Comparison of ENCODE assay signal across 11 cellular contexts in the genomic region with DNA sequence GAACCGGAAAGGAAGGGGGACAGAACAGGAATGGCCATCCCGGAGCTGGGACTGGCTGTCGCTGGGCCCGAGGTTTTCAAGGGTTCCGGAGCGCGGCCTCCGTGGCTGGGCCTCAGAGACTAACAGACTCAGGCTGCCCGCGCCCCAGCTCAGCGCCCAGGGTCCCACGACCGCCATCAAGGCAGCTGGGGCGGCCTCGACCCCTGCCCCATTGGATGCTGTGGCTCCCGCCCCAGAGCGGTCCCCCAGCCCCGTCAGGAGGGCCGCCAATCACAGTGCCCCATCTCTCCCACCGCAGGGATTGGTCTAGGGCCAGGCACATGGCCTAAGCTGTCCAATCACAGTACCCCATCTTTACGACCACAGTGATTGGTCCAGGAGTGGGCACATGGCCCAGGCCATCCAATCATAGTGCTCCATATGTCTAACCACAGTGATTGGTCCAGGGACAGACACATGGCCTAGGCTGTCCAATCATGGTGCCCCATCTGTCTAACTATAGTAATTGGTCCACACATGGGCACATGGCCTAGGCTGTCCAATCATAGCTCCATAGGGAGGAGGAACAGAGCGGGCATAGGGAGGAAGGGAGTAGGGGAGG.
DNase-seq lines count a peak whose midpoint lies in the region; ATAC-seq, FAIRE-seq and TF ChIP-seq lines count a peak whose summit lies in the region.
"Had no signal": no experiment of that assay in that cellular context is flagged by ENCODE, and none has a peak within 500 bp of the region (broad histone marks: within the 10 kb centered on the region; RNA-seq: fewer than 3 reads in every experiment).

No MANE protein-coding gene starts in this region.

- WGBS in pancreas, 2 donors: 88 to 90% methylated on average over 22 of the region's 22 CpGs

- CTCF ChIA-PET in RWPE1 (lab: Yijun Ruan, JAX): no interaction called here

- H3K4me1 ChIP-seq in pancreas: no peaks in the 10 kb centered on the region

- POLR2A ChIA-PET in RWPE1 (lab: Yijun Ruan, JAX; ENCODE audit: low non-redundant PET): no interaction called here

- intact Hi-C loops in pancreas (cut with DNase I): loop anchor here in 1 of 3 donors (5.0 kb wide), 1 partner anchor 159 kb away; no protein-coding TSS in a partner anchor

- DNase-seq in ELF-1 (ENCODE audit: low read depth, low spot score) (peak; percentile 26), RWPE1 (ENCODE audit: low spot score) (peak; percentile 25), pancreas (peak in 4 of 6 donors; percentile 22 to 56 (median 44)), HCEC 1CT (no peak)
- DNase-seq: naive B cell, NCI-H2107 had no signal

- ATAC-seq in esophagus mucosa: peak; percentile 24
- peak in 2 of 4 donors; percentile 64 to 78 for ATAC-seq in pancreas
- ATAC-seq in GM18873 (IDR thresholded peaks at IDR 0.05; ENCODE audit: low FRiP score, unreplicated experiment): no peak
- ATAC-seq in GM21825 (IDR thresholded peaks at IDR 0.05; ENCODE audit: unreplicated experiment): no peak
- no peak for ATAC-seq in HG02798 (IDR thresholded peaks at IDR 0.05; ENCODE audit: poor library complexity, unreplicated experiment)

- FAIRE-seq in pancreas (lab: Jason Lieb, UNC): no peak

- H3K27me3 ChIP-seq in pancreas: peaks cover 0 to 4% (median 0%) of the 10 kb centered on the region in 4 donors

- no peaks in the 10 kb centered on the region for H3K36me3 ChIP-seq in pancreas
- H3K36me3 ChIP-seq: upper lobe of left lung had no signal

- TF ChIP-seq CTCF in RWPE1 (conservative IDR thresholded peaks at IDR 0.05; ENCODE audit: low read depth): no peak
- TF ChIP-seq CTCF in pancreas (IDR thresholded peaks at IDR 0.05): no peak

- H3K4me3 ChIP-seq in pancreas: no peak overlapping the region

- no peak overlapping the region for H3K27ac ChIP-seq in RWPE1
- H3K27ac ChIP-seq in pancreas: no peak overlapping the region

- H3K9me3 ChIP-seq in pancreas: no peaks in the 10 kb centered on the region
- H3K9me3 ChIP-seq: upper lobe of left lung had no signal
